In the genomic region with DNA sequence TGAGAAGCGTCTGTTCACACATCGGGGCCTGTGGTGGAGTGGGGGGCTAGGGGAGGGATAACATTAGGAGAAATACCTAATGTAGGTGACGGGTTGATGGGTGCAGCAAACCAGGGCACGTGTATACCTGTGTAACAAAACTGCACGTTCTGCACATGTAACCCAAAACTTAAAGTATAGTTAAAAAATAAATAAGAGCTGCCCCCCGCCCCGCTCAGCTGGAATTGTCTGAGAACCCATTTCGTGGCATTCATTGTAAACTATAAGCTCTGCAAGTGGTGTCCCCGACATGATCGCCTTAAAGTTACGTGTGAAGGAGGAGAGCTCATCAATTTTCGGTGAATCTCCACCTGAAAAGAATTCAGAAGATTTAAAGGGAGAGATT, we compare ENCODE assay signal across 3 cellular contexts.
TF ChIP-seq lines count a peak whose summit lies in the region.

No MANE protein-coding gene starts in this region.

TF ChIP-seq in SK-N-SH, 30 proteins besides CTCF, POLR2A, EP300 and RAD21 (continued from another document):
- TF ChIP-seq, protein P1, sequence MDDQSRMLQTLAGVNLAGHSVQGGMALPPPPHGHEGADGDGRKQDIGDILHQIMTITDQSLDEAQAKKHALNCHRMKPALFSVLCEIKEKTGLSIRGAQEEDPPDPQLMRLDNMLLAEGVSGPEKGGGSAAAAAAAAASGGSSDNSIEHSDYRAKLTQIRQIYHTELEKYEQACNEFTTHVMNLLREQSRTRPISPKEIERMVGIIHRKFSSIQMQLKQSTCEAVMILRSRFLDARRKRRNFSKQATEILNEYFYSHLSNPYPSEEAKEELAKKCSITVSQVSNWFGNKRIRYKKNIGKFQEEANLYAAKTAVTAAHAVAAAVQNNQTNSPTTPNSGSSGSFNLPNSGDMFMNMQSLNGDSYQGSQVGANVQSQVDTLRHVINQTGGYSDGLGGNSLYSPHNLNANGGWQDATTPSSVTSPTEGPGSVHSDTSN (IDR thresholded peaks at IDR 0.05), result no peak
- no peak for TF ChIP-seq CHD2 (IDR thresholded peaks at IDR 0.05; ENCODE audit: low read length, partially characterized antibody)

TF ChIP-seq in SK-N-SH treated with all-trans-retinoic acid at 6 μM for 48 hours, 23 proteins besides CTCF, POLR2A, EP300 and RAD21:
- TF ChIP-seq, protein P2, sequence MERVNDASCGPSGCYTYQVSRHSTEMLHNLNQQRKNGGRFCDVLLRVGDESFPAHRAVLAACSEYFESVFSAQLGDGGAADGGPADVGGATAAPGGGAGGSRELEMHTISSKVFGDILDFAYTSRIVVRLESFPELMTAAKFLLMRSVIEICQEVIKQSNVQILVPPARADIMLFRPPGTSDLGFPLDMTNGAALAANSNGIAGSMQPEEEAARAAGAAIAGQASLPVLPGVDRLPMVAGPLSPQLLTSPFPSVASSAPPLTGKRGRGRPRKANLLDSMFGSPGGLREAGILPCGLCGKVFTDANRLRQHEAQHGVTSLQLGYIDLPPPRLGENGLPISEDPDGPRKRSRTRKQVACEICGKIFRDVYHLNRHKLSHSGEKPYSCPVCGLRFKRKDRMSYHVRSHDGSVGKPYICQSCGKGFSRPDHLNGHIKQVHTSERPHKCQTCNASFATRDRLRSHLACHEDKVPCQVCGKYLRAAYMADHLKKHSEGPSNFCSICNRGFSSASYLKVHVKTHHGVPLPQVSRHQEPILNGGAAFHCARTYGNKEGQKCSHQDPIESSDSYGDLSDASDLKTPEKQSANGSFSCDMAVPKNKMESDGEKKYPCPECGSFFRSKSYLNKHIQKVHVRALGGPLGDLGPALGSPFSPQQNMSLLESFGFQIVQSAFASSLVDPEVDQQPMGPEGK (CRISPR knock-in tag; IDR thresholded peaks at IDR 0.05; ENCODE audit: borderline replicate concordance), result no peak
- TF ChIP-seq CSDC2 (CRISPR knock-in tag; IDR thresholded peaks at IDR 0.05), result no peak

TF ChIP-seq in WTC11, 78 proteins besides CTCF, POLR2A, EP300 and RAD21 (continued from another document):
- TF ChIP-seq, protein P3, sequence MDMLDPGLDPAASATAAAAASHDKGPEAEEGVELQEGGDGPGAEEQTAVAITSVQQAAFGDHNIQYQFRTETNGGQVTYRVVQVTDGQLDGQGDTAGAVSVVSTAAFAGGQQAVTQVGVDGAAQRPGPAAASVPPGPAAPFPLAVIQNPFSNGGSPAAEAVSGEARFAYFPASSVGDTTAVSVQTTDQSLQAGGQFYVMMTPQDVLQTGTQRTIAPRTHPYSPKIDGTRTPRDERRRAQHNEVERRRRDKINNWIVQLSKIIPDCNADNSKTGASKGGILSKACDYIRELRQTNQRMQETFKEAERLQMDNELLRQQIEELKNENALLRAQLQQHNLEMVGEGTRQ (CRISPR knock-in tag; IDR thresholded peaks at IDR 0.05), result no peak
- no peak for TF ChIP-seq FOXP1 (CRISPR knock-in tag; IDR thresholded peaks at IDR 0.05; ENCODE audit: borderline replicate concordance)
- TF ChIP-seq, protein P4, sequence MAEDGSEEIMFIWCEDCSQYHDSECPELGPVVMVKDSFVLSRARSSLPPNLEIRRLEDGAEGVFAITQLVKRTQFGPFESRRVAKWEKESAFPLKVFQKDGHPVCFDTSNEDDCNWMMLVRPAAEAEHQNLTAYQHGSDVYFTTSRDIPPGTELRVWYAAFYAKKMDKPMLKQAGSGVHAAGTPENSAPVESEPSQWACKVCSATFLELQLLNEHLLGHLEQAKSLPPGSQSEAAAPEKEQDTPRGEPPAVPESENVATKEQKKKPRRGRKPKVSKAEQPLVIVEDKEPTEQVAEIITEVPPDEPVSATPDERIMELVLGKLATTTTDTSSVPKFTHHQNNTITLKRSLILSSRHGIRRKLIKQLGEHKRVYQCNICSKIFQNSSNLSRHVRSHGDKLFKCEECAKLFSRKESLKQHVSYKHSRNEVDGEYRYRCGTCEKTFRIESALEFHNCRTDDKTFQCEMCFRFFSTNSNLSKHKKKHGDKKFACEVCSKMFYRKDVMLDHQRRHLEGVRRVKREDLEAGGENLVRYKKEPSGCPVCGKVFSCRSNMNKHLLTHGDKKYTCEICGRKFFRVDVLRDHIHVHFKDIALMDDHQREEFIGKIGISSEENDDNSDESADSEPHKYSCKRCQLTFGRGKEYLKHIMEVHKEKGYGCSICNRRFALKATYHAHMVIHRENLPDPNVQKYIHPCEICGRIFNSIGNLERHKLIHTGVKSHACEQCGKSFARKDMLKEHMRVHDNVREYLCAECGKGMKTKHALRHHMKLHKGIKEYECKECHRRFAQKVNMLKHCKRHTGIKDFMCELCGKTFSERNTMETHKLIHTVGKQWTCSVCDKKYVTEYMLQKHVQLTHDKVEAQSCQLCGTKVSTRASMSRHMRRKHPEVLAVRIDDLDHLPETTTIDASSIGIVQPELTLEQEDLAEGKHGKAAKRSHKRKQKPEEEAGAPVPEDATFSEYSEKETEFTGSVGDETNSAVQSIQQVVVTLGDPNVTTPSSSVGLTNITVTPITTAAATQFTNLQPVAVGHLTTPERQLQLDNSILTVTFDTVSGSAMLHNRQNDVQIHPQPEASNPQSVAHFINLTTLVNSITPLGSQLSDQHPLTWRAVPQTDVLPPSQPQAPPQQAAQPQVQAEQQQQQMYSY (CRISPR knock-in tag; IDR thresholded peaks at IDR 0.05), result no peak
- no peak for TF ChIP-seq TCF7 (CRISPR knock-in tag; IDR thresholded peaks at IDR 0.05; ENCODE audit: low read depth)
- TF ChIP-seq ZNF671 (CRISPR knock-in tag; IDR thresholded peaks at IDR 0.05), result no peak
- TF ChIP-seq ETV6 (CRISPR knock-in tag; IDR thresholded peaks at IDR 0.05), result no peak
